In genomic region chr1:145918992-145919939, GRCh38 we compare ENCODE assay signal across 8 cellular contexts. TPM values are rescaled to one million over a fixed set of nuclear protein-coding genes. Genes with fewer than 3 reads are reported as not detected.
A peak's percentile ranks its signal among the peaks of the same experiment; 100 is the strongest.
DNase-seq lines count a peak whose midpoint lies in the region; ATAC-seq and TF ChIP-seq lines count a peak whose summit lies in the region.

No MANE protein-coding gene starts in this region.

- H3K36me3 ChIP-seq in adrenal gland (replicated peaks in 1 of 2) (peaks cover 0 to 28% of the 10 kb centered on the region in 2 donors), parathyroid adenoma (ENCODE audit: control insufficient read depth, insufficient read depth, low read length) (no peaks in the 10 kb centered on the region)

- TF ChIP-seq CTCF in adrenal gland (IDR thresholded peaks at IDR 0.05) (peak in 3 of 6 experiments; percentile 11 to 26 (median 16)), parathyroid adenoma (IDR thresholded peaks at IDR 0.05) (no peak)

- 1 to 6% (median 3%) methylated on average over 11 to 33 of the region's 33 CpGs for WGBS in adrenal gland, 4 donors

- H3K27me3 ChIP-seq in adrenal gland = no peaks in the 10 kb centered on the region
- no peaks in the 10 kb centered on the region for H3K27me3 ChIP-seq in parathyroid adenoma (ENCODE audit: control insufficient read depth, insufficient read depth, low read length)

- peaks cover 8 to 41% of the 10 kb centered on the region in 2 donors for H3K4me1 ChIP-seq in adrenal gland (replicated peaks in 1 of 2)
- no peaks in the 10 kb centered on the region for H3K4me1 ChIP-seq in parathyroid adenoma

- ATAC-seq in HG02571 (IDR thresholded peaks at IDR 0.05; ENCODE audit: unreplicated experiment) = peak; percentile 79
- peak; percentile 43 to 94 for ATAC-seq in left cardiac atrium
- ATAC-seq in HG03025 (IDR thresholded peaks at IDR 0.05; ENCODE audit: low FRiP score, unreplicated experiment) = no peak

- H3K27ac ChIP-seq in adrenal gland (peak overlapping the region; percentile 37 to 89 (median 77)), parathyroid adenoma (peak overlapping the region; percentile 92)

- intact Hi-C loops in adrenal gland (cut with DNase I) = loop anchor here (5.0 kb wide), 2 partner anchors 48 to 88 kb away; no protein-coding TSS in a partner anchor
- intact Hi-C loops in left cardiac atrium (cut with DNase I) = no loop called here

- H3K4me2 ChIP-seq in parathyroid adenoma (ENCODE audit: low read length) = peak overlapping the region; percentile 88

- peak overlapping the region; percentile 28 for H3K9ac ChIP-seq in parathyroid adenoma

- no peaks in the 10 kb centered on the region for H3K79me2 ChIP-seq in parathyroid adenoma

- H2AFZ ChIP-seq in parathyroid adenoma = peak overlapping the region; percentile 87

- H3K4me3 ChIP-seq in adrenal gland = peak overlapping the region in 3 of 4 donors; percentile 2 to 85 (median 68)
- peak overlapping the region; percentile 76 for H3K4me3 ChIP-seq in parathyroid adenoma (ENCODE audit: low read depth, low read length)

- TF ChIP-seq POLR2A in adrenal gland (IDR thresholded peaks at IDR 0.05) = peak in 1 of 2 donors; percentile 32

- no peaks in the 10 kb centered on the region for H3K9me3 ChIP-seq in adrenal gland (replicated peaks in 1 of 3)
- no peaks in the 10 kb centered on the region for H3K9me3 ChIP-seq in parathyroid adenoma (ENCODE audit: control insufficient read depth, low read length)

- DNase-seq in activated gamma-delta T cell treated with Interleukin-2 at 50 U/mL for 16 hours (peak; percentile 12), activated gamma-delta T cell (lab: John Stamatoyannopoulos, UW) (no peak), NCI-H226 (peak; percentile 34), adrenal gland (peak; percentile 69 to 88 (median 78)), left cardiac atrium (peak; percentile 69)

RNA-seq across cellular contexts. Expression of gene PEX11B, which starts 0.7 kb away (rescaled TPM):
- 10 to 100 TPM; 24.8 to 44.4 (median 32.4) TPM for total RNA-seq in adrenal gland
- 10 to 100 TPM; 21.2 to 52.9 (median 25.8) TPM for polyA plus RNA-seq in adrenal gland
- total RNA-seq in left cardiac atrium = 10 to 100 TPM; 19.0 to 20.3 TPM

RNA-seq across cellular contexts. Expression of gene RBM8A, which starts 8.0 kb away (rescaled TPM):
- 100 to 1,000 TPM in 5 of 8 donors, 10 to 100 TPM in 3; 68.9 to 171 (median 111) TPM for total RNA-seq in adrenal gland
- 100 to 1,000 TPM in 2 of 3 donors, 10 to 100 TPM in 1; 61.5 to 223 (median 102) TPM for polyA plus RNA-seq in adrenal gland
- 10 to 100 TPM; 67.0 to 99.2 TPM for total RNA-seq in left cardiac atrium

RNA-seq across cellular contexts. Expression of gene ITGA10, which starts 9.4 kb away (rescaled TPM):
- 1 to 10 TPM in 7 of 8 donors, under 1 TPM in 1; 0.54 to 2.7 (median 1.6) TPM for total RNA-seq in adrenal gland
- polyA plus RNA-seq in adrenal gland = 1 to 10 TPM in 2 of 3 donors, under 1 TPM in 1; 0.93 to 4.0 (median 3.6) TPM
- 10 to 100 TPM in 1 of 2 donors, 1 to 10 TPM in 1; 2.2 to 13.4 TPM for total RNA-seq in left cardiac atrium

RNA-seq across cellular contexts. Expression of gene ANKRD35, which starts 33.6 kb away (rescaled TPM):
- total RNA-seq in adrenal gland (1 to 10 TPM in 3 of 8 donors, under 1 TPM in 4, not detected in 1; 0.37 to 1.3 (median 0.76) TPM), left cardiac atrium (1 to 10 TPM; 1.5 to 2.0 TPM)
- 1 to 10 TPM in 2 of 3 donors, under 1 TPM in 1; 0.55 to 2.0 (median 1.2) TPM for polyA plus RNA-seq in adrenal gland

RNA-seq across cellular contexts. Expression of gene LIX1L, which starts 38.6 kb away (rescaled TPM):
- 10 to 100 TPM; 31.5 to 61.2 (median 45.3) TPM for total RNA-seq in adrenal gland
- 10 to 100 TPM in 2 of 3 donors, 1 to 10 TPM in 1; 9.6 to 27.5 (median 10.4) TPM for polyA plus RNA-seq in adrenal gland
- 10 to 100 TPM; 25.7 to 32.3 TPM for total RNA-seq in left cardiac atrium

Comparison
In these comparisons a context has a peak if more than half of its experiments do, and no peak if none do; other contexts are left out.
1. intact Hi-C loops: an anchor here in adrenal gland (5.0 kb wide); none called in left cardiac atrium.